15 cellular contexts compared by ENCODE assay signal in the genomic region with DNA sequence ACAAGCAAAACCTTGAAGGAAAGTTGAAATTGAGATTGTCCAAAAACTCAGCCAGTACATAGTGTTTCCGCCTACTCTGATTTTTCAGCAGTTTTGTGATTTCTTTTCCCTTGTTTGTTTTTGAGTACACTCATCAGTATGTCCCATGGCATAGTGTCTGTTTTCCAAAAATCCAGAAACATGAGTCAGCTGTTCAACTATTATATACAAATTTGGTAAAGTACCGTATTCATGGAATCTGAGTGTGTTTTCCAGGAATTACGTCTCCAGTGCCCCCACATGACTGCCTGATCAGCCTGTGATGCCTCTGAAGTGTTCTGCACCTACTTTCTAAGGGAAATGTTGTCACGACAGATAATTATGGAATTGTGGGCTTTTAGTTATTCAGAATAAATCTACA.
DNase-seq lines count a peak whose midpoint lies in the region; ATAC-seq, FAIRE-seq and TF ChIP-seq lines count a peak whose summit lies in the region.
"Had no signal": no experiment of that assay in that cellular context is flagged by ENCODE, and none has a peak within 500 bp of the region (broad histone marks: within the 10 kb centered on the region; RNA-seq: fewer than 3 reads in every experiment).

No MANE protein-coding gene starts in this region.

- intact Hi-C loops in ovary (cut with DNase I), result no loop called here

- 11 to 26% (median 24%) methylated on average over 4 of the region's 4 CpGs for WGBS in ovary, 3 donors

- no peaks in the 10 kb centered on the region for H3K27me3 ChIP-seq in ovary
- H3K27me3 ChIP-seq: BLaER1 treated with 17β-estradiol and CSF1 and Interleukin-3, amounts not matched to agents 10 nM and 100 nM; vagina had no signal

- TF ChIP-seq POLR2A in ovary (IDR thresholded peaks at IDR 0.05), result no peak

- no peak for ATAC-seq in GM18909 (IDR thresholded peaks at IDR 0.05; ENCODE audit: poor library complexity, unreplicated experiment)
- ATAC-seq: activated T-cell treated with anti-CD3 and anti-CD28 coated beads, Interleukin-2, amount 50 U/mL, for 4 hours had no signal

- DNase-seq in AG20443 (ENCODE audit: low spot score) (peak; percentile 74), fibroblast of peridontal ligament (ENCODE audit: extremely low read depth) (peak; percentile 93), ovary (peak in 3 of 5 donors; percentile 22 to 38 (median 35)), DMS153 treated with DMSO at 0.1 percent for 48 hours (lab: John Stamatoyannopoulos, UW; ENCODE audit: unreplicated experiment) (no peak), epidermal melanocyte (ENCODE audit: insufficient read length, low spot score) (no peak), COR-L47 (lab: John Stamatoyannopoulos, UW) (no peak)
- DNase-seq: activated CD4-positive, alpha-beta T cell treated with anti-CD3 and anti-CD28 coated beads for 1 hour; activated T-cell treated with anti-CD3 and anti-CD28 coated beads, Interleukin-2, amount 50 U/mL, for 4 hours; NCI-H146; NCI-H748 treated with DMSO at 0.1 percent for 48 hours had no signal

- no peaks in the 10 kb centered on the region for H3K4me1 ChIP-seq in ovary (ENCODE audit: insufficient read depth)
- H3K4me1 ChIP-seq: BLaER1 treated with 17β-estradiol and CSF1 and Interleukin-3, amounts not matched to agents 10 nM and 100 nM had no signal

- TF ChIP-seq EP300 in ovary (IDR thresholded peaks at IDR 0.05), result peak; percentile 49

- no peaks in the 10 kb centered on the region for H3K9me3 ChIP-seq in ovary
- H3K9me3 ChIP-seq: vagina had no signal

- no peaks in the 10 kb centered on the region for H3K36me3 ChIP-seq in ovary
- H3K36me3 ChIP-seq: BLaER1 treated with 17β-estradiol and CSF1 and Interleukin-3, amounts not matched to agents 10 nM and 100 nM; vagina had no signal

- H3K27ac ChIP-seq in ovary, result no peak overlapping the region
- H3K27ac ChIP-seq: BLaER1 treated with 17β-estradiol and CSF1 and Interleukin-3, amounts not matched to agents 10 nM and 100 nM; SK-N-MC had no signal

- H3K4me3 ChIP-seq in ovary, result no peak overlapping the region
- H3K4me3 ChIP-seq: BLaER1 treated with 17β-estradiol and CSF1 and Interleukin-3, amounts not matched to agents 10 nM and 100 nM; SK-N-MC; vagina had no signal

- no peak for TF ChIP-seq CTCF in ovary (IDR thresholded peaks at IDR 0.05)

- peak; percentile 5 for FAIRE-seq in TTC549 (lab: Jason Lieb, UNC)

Comparison
In these comparisons a context has a peak if more than half of its experiments do, and no peak if none do; other contexts are left out.
1. DNase-seq: peak in AG20443 (single experiment), fibroblast of peridontal ligament (single experiment) and ovary (3 of 5); none in DMS153 treated with DMSO at 0.1 percent for 48 hours (single experiment), epidermal melanocyte (single experiment) and COR-L47 (single experiment).